1 cellular context compared by ENCODE assay signal in genomic region chr19:2166741-2167738, GRCh38.
TF ChIP-seq lines count a peak whose summit lies in the region.

No MANE protein-coding gene starts in this region.

TF ChIP-seq in liver, 16 proteins besides CTCF, POLR2A, EP300 and RAD21 (continued from another document):
- peak; percentile 60 for TF ChIP-seq ZBTB33 (IDR thresholded peaks at IDR 0.05)
